8 cellular contexts compared by ENCODE assay signal in genomic region chr9:36166150-36166927, GRCh38. TPM values are rescaled to one million over a fixed set of nuclear protein-coding genes. Genes with fewer than 3 reads are reported as not detected.
DNase-seq lines count a peak whose midpoint lies in the region; ATAC-seq, FAIRE-seq and TF ChIP-seq lines count a peak whose summit lies in the region.

No MANE protein-coding gene starts in this region.

- intact Hi-C loops in activated B cell treated with CpG ODN at 0.5 μM for 24 hours (cut with micrococcal nuclease) = loop anchor here (1.0 to 2.0 kb wide), 7 partner anchors 15 to 211 kb away; partner anchors contain the start of genes CLTA and GLIPR2

- no peak for TF ChIP-seq POLR2A in GM12891 (IDR thresholded peaks at IDR 0.05; ENCODE audit: low read depth, low read length)

- H3K9me3 Mint-ChIP-seq in activated B cell treated with CpG ODN at 0.5 μM for 24 hours = no peaks in the 10 kb centered on the region

- no peaks in the 10 kb centered on the region for H3K27me3 ChIP-seq in kidney epithelial cell (ENCODE audit: control insufficient read depth, insufficient read depth, low read length)

- no peak overlapping the region for H3K27ac ChIP-seq in caudate nucleus (ENCODE audit: low read depth, low read length)

- peaks cover 7% of the 10 kb centered on the region for H3K4me1 Mint-ChIP-seq in activated B cell treated with CpG ODN at 0.5 μM for 24 hours

- FAIRE-seq in GM12891 (lab: Jason Lieb, UNC) = peak; percentile 95

- no peak overlapping the region for H3K27ac Mint-ChIP-seq in activated B cell treated with CpG ODN at 0.5 μM for 24 hours

- H3K36me3 ChIP-seq in kidney epithelial cell (ENCODE audit: control insufficient read depth, insufficient read depth, low read length) = no peaks in the 10 kb centered on the region

- peak overlapping the region; percentile 26 for H3K4me3 ChIP-seq in kidney epithelial cell (ENCODE audit: low read depth, low read length)

- POLR2A ChIA-PET in activated B cell treated with CpG ODN at 0.5 μM for 24 hours (lab: Charles Lee) = interaction anchor here (0.6 to 1.8 kb wide), 11 partner anchors 15 to 140 kb away, joined by 3 to 9 read pairs (median 5); partner anchors contain the start of genes CLTA and GLIPR2

- peaks cover 1% of the 10 kb centered on the region for H3K27me3 Mint-ChIP-seq in activated B cell treated with CpG ODN at 0.5 μM for 24 hours

- peak; percentile 90 for TF ChIP-seq CTCF in activated B cell treated with CpG ODN at 0.5 μM for 24 hours (IDR thresholded peaks at IDR 0.05)
- peak; percentile 71 for TF ChIP-seq CTCF in kidney epithelial cell (IDR thresholded peaks at IDR 0.05; ENCODE audit: insufficient read depth, low read length, poor library complexity, severe bottlenecking)

- CTCF ChIA-PET in activated B cell treated with CpG ODN at 0.5 μM for 24 hours (lab: Charles Lee) = interaction anchor here (0.5 to 10.6 kb wide), 21 partner anchors 12 to 233 kb away, joined by 3 to 299 read pairs (median 4); partner anchors contain the start of genes CLTA and GLIPR2

- peak; percentile 84 for ATAC-seq in HG02870 (IDR thresholded peaks at IDR 0.05; ENCODE audit: unreplicated experiment)
- peak; percentile 99 for ATAC-seq in activated B cell treated with CpG ODN at 0.5 μM for 24 hours (ENCODE audit: low read depth)
- no peak for ATAC-seq in HG02884 (IDR thresholded peaks at IDR 0.05; ENCODE audit: unreplicated experiment)

- DNase-seq in GM12891 (ENCODE audit: insufficient read length, low spot score) (peak; percentile 95), NCI-H2171 (lab: John Stamatoyannopoulos, UW) (peak; percentile 16), activated B cell treated with CpG ODN at 0.5 μM for 24 hours (peak; percentile 89), caudate nucleus (lab: John Stamatoyannopoulos, UW) (peak in 55 of 61 donors; percentile 18 to 84 (median 63)), kidney epithelial cell (ENCODE audit: low read depth) (no peak)
- DNase-seq in stimulated activated CD4-positive, alpha-beta T cell treated with anti-CD3 and anti-CD28 coated beads, Interleukin-15, amount 100 ng/mL, for 1 hour (ENCODE audit: low read depth in 1 of 2, low spot score in 1 of 2) = peak; percentile 72 to 78

- no peaks in the 10 kb centered on the region for H3K36me3 Mint-ChIP-seq in activated B cell treated with CpG ODN at 0.5 μM for 24 hours (ENCODE audit: low read depth)

- peak overlapping the region; percentile 79 for H3K4me3 Mint-ChIP-seq in activated B cell treated with CpG ODN at 0.5 μM for 24 hours

TF ChIP-seq in GM12891, 5 proteins besides CTCF, POLR2A, EP300 and RAD21:
- TF ChIP-seq TAF1 (IDR thresholded peaks at IDR 0.05; ENCODE audit: low read depth, low read length) (no peak), POLR2AphosphoS5 (IDR thresholded peaks at IDR 0.05; ENCODE audit: low read depth, low read length) (no peak), POU2F2 (IDR thresholded peaks at IDR 0.05; ENCODE audit: low read depth, low read length) (0 out of 2 replicates have a peak, but pooled peaks have one; percentile 32), SPI1 (IDR thresholded peaks at IDR 0.05; ENCODE audit: low read depth, low read length) (no peak), PAX5 (IDR thresholded peaks at IDR 0.05; ENCODE audit: insufficient read depth, low read length, severe bottlenecking) (peak; percentile 59)
TF ChIP-seq in GM12891: peak in this region for 2.

RNA-seq across cellular contexts. Expression of gene CCIN, which starts 2.8 kb away (rescaled TPM):
- polyA plus RNA-seq in GM12891 (2012; ENCODE audit: low read depth, missing spikeins) = not detected
- total RNA-seq in activated B cell treated with CpG ODN at 0.5 μM for 24 hours (not detected in 2 replicates), kidney epithelial cell (not detected in 2 replicates)

RNA-seq across cellular contexts. Expression of gene CLTA, which starts 24.4 kb away (rescaled TPM):
- polyA plus RNA-seq in GM12891 (2012; ENCODE audit: low read depth, missing spikeins) = 161 TPM
- total RNA-seq in activated B cell treated with CpG ODN at 0.5 μM for 24 hours (104 and 115 TPM in 2 replicates), kidney epithelial cell (482 and 576 TPM in 2 replicates)

RNA-seq across cellular contexts. Expression of gene GLIPR2, which starts 29.8 kb away (rescaled TPM):
- 2.3 TPM for polyA plus RNA-seq in GM12891 (2012; ENCODE audit: low read depth, missing spikeins)
- total RNA-seq in activated B cell treated with CpG ODN at 0.5 μM for 24 hours (13.6 and 14.3 TPM in 2 replicates), kidney epithelial cell (38.6 and 43.1 TPM in 2 replicates)
